ENCODE assay signal across 8 cellular contexts in genomic region chr9:134396825-134397224, GRCh38.
DNase-seq lines count a peak whose midpoint lies in the region; ATAC-seq and TF ChIP-seq lines count a peak whose summit lies in the region.

No MANE protein-coding gene starts in this region.

- TF ChIP-seq CTCF in heart left ventricle (IDR thresholded peaks at IDR 0.05) (no peak), left lung (IDR thresholded peaks at IDR 0.05) (peak in 1 of 2 donors; percentile 23)

- H3K27me3 ChIP-seq in heart left ventricle (no peaks in the 10 kb centered on the region), left lung (no peaks in the 10 kb centered on the region), SJCRH30 (no peaks in the 10 kb centered on the region)

- peak in 1 of 4 donors; percentile 12 for ATAC-seq in heart left ventricle
- peak; percentile 3 for ATAC-seq in left lung
- ATAC-seq in GM18858 (IDR thresholded peaks at IDR 0.05; ENCODE audit: unreplicated experiment), result no peak

- no peak for DNase-seq in heart left ventricle
- no peak for DNase-seq in cardiac septum (ENCODE audit: low spot score)
- peak; percentile 68 to 73 for DNase-seq in activated T-cell treated with anti-CD3 and anti-CD28 coated beads, Interleukin-2, amount 50 U/mL, for 48 hours
- DNase-seq in left lung, result no peak
- no peak for DNase-seq in SJCRH30
- no peak for DNase-seq in ACHN

- TF ChIP-seq POLR2A in heart left ventricle (IDR thresholded peaks at IDR 0.05), result no peak

- peaks cover 14 to 91% (median 57%) of the 10 kb centered on the region in 12 donors for H3K4me1 ChIP-seq in heart left ventricle
- H3K4me1 ChIP-seq in left lung, result peaks cover 28 to 97% of the 10 kb centered on the region in 2 donors
- H3K4me1 ChIP-seq in urinary bladder (ENCODE audit: insufficient read depth), result peaks cover 2% of the 10 kb centered on the region
- no peaks in the 10 kb centered on the region for H3K4me1 ChIP-seq in SJCRH30

- H3K27ac ChIP-seq in heart left ventricle, result peak overlapping the region in 11 of 12 donors; percentile 15 to 85 (median 34)
- peak overlapping the region; percentile 65 to 92 for H3K27ac ChIP-seq in left lung
- H3K27ac ChIP-seq in urinary bladder (ENCODE audit: low read depth), result peak overlapping the region; percentile 65
- no peak overlapping the region for H3K27ac ChIP-seq in SJCRH30

- H3K4me3 ChIP-seq in heart left ventricle, result peak overlapping the region in 1 of 12 donors; percentile 42
- H3K4me3 ChIP-seq in left lung, result peak overlapping the region in 1 of 2 donors; percentile 30
- H3K4me3 ChIP-seq in urinary bladder (ENCODE audit: low read depth, low read length), result no peak overlapping the region
- H3K4me3 ChIP-seq in SJCRH30, result no peak overlapping the region

- 38 to 47% (median 45%) methylated on average over 8 of the region's 8 CpGs; no CpG with 5 or more reads in 1 of the 4 donors for WGBS in heart left ventricle, 4 donors
- WGBS in urinary bladder, result 67% methylated on average over 8 of the region's 8 CpGs

- peaks cover 0 to 2% (median 0%) of the 10 kb centered on the region in 9 donors for H3K36me3 ChIP-seq in heart left ventricle
- H3K36me3 ChIP-seq in left lung, result peaks cover 0 to 7% of the 10 kb centered on the region in 2 donors
- H3K36me3 ChIP-seq in urinary bladder (ENCODE audit: insufficient read depth), result no peaks in the 10 kb centered on the region
- 0 out of 2 replicates have a peak, but pooled peaks cover 5% of the 10 kb centered on the region for H3K36me3 ChIP-seq in SJCRH30

- H3K9me3 ChIP-seq in heart left ventricle (peaks cover 0 to 9% (median 0%) of the 10 kb centered on the region in 12 donors), left lung (peaks cover 0 to 4% of the 10 kb centered on the region in 2 donors), SJCRH30 (replicated peaks) (0 out of 2 replicates have a peak, but pooled peaks cover 2% of the 10 kb centered on the region)

- in situ Hi-C loops in ACHN (cut with HindIII; ENCODE audit: low pct_ligation_motif_present, low pct_unique_long_range_greater_than_20kb, low sequenced_read_pairs), result no loop called here

- intact Hi-C loops in heart left ventricle (cut with DNase I) (loop anchor here in 1 of 10 donors (2.0 kb wide), 1 partner anchor 14 kb away; no protein-coding TSS in a partner anchor), cardiac septum (cut with DNase I) (no loop called here), left lung (cut with DNase I) (loop anchor here in 1 of 2 donors (10.0 kb wide), 1 partner anchor 62 kb away; no protein-coding TSS in a partner anchor)

Comparison
In these comparisons a context has a peak if more than half of its experiments do, and no peak if none do; other contexts are left out.
1. DNase-seq: peak in activated T-cell treated with anti-CD3 and anti-CD28 coated beads, Interleukin-2, amount 50 U/mL, for 48 hours (2 of 2); none in heart left ventricle (0 of 5), cardiac septum (single experiment), left lung (0 of 2), SJCRH30 (0 of 2) and ACHN (single experiment).